ENCODE assay signal across 17 cellular contexts in genomic region chr6:111918825-111919224, GRCh38. TPM values are rescaled to one million over a fixed set of nuclear protein-coding genes. Genes with fewer than 3 reads are reported as not detected.
DNase-seq lines count a peak whose midpoint lies in the region; ATAC-seq and TF ChIP-seq lines count a peak whose summit lies in the region.
"Had no signal": no experiment of that assay in that cellular context is flagged by ENCODE, and none has a peak within 500 bp of the region (broad histone marks: within the 10 kb centered on the region; RNA-seq: fewer than 3 reads in every experiment).

No MANE protein-coding gene starts in this region.

- H3K27me3 Mint-ChIP-seq in HFFc6 (ENCODE audit: insufficient read depth): no peaks in the 10 kb centered on the region; the same call in 1 of the 2 replicates

- H3K79me2 ChIP-seq in DND-41 (ENCODE audit: insufficient read depth, low read length): no peaks in the 10 kb centered on the region

- WGBS in prostate gland: 90% methylated on average over 5 of the region's 5 CpGs

- no peak overlapping the region for H3K9ac ChIP-seq in DND-41 (ENCODE audit: low read depth, low read length)
- H3K9ac ChIP-seq: KMS-11, neural progenitor cell had no signal

- no peaks in the 10 kb centered on the region for H3K36me3 ChIP-seq in DND-41 (ENCODE audit: insufficient read depth, low read length)
- no peaks in the 10 kb centered on the region for H3K36me3 ChIP-seq in prostate gland
- H3K36me3 ChIP-seq: cardiac muscle cell, neural progenitor cell, WERI-Rb-1 had no signal

- peaks cover 36% of the 10 kb centered on the region for H3K4me1 ChIP-seq in DND-41 (ENCODE audit: insufficient read depth, low read length)
- no peaks in the 10 kb centered on the region for H3K4me1 ChIP-seq in prostate gland (replicated peaks)

- no peak for TF ChIP-seq POLR2A in prostate gland (IDR thresholded peaks at IDR 0.05)

- no peaks in the 10 kb centered on the region for H3K9me3 ChIP-seq in DND-41 (ENCODE audit: insufficient read depth, low read length, severe bottlenecking)
- H3K9me3 ChIP-seq in prostate gland: no peaks in the 10 kb centered on the region

- H3K27ac Mint-ChIP-seq in HFFc6: peak overlapping the region; percentile 29; the same call in 1 of the 2 replicates
- H3K27ac Mint-ChIP-seq: neural progenitor cell; stimulated activated memory B cell treated with anti-CD40 and anti-IgM and Interleukin-4, amounts not matched to agents 10 μg/mL and 1 μg/mL and 100 μg/mL, for 72 hours had no signal

- intact Hi-C loops in prostate gland (cut with DNase I): no loop called here

- H3K4me3 Mint-ChIP-seq in HFFc6: no peak overlapping the region
- H3K4me3 Mint-ChIP-seq: activated T-cell treated with anti-CD3 and anti-CD28 coated beads, Interleukin-2, amount 50 U/mL, for 4 hours; neural progenitor cell; stimulated activated memory B cell treated with anti-CD40 and anti-IgM and Interleukin-4, amounts not matched to agents 10 μg/mL and 1 μg/mL and 100 μg/mL, for 72 hours had no signal

- no peaks in the 10 kb centered on the region for H4K20me1 ChIP-seq in DND-41 (ENCODE audit: insufficient read depth, low read length)

- no peak overlapping the region for H2AFZ ChIP-seq in DND-41 (ENCODE audit: low read depth, low read length)
- H2AFZ ChIP-seq: neural progenitor cell had no signal

- H3K27ac ChIP-seq in DND-41 (ENCODE audit: low read length) (no peak overlapping the region; the same call in 1 of the 2 replicates), prostate gland (no peak overlapping the region)
- H3K27ac ChIP-seq: cardiac muscle cell, epithelial cell of prostate, KMS-11, neural progenitor cell, WERI-Rb-1 had no signal

- H3K4me3 ChIP-seq in DND-41 (ENCODE audit: low read depth in 1 of 2, low read length in 2 of 2) (no peak overlapping the region), cardiac fibroblast (replicated peaks in 1 of 2; ENCODE audit: low read depth in 2 of 2, low read length in 2 of 2) (no peak overlapping the region), prostate gland (no peak overlapping the region)
- H3K4me3 ChIP-seq: cardiac muscle cell, GM12878, neural progenitor cell had no signal

- peaks cover 36% of the 10 kb centered on the region for H3K4me1 Mint-ChIP-seq in HFFc6 (ENCODE audit: low read depth)
- H3K4me1 Mint-ChIP-seq: stimulated activated memory B cell treated with anti-CD40 and anti-IgM and Interleukin-4, amounts not matched to agents 10 μg/mL and 1 μg/mL and 100 μg/mL, for 72 hours had no signal

- ATAC-seq in DND-41 (ENCODE audit: insufficient read depth, low read depth) (peak; percentile 90), GM19455 (IDR thresholded peaks at IDR 0.05; ENCODE audit: unreplicated experiment) (no peak), GM19035 (IDR thresholded peaks at IDR 0.05; ENCODE audit: unreplicated experiment) (no peak), GM21528 (IDR thresholded peaks at IDR 0.05; ENCODE audit: low FRiP score, unreplicated experiment) (no peak)
- ATAC-seq: GM12878; stimulated activated memory B cell treated with anti-CD40 and anti-IgM and Interleukin-4, amounts not matched to agents 10 μg/mL and 1 μg/mL and 100 μg/mL, for 72 hours had no signal

- TF ChIP-seq CTCF in DND-41 (IDR thresholded peaks at IDR 0.05; ENCODE audit: borderline replicate concordance, extremely low read depth, low read length, poor library complexity, severe bottlenecking): no peak
- no peak for TF ChIP-seq CTCF in HFFc6 (IDR thresholded peaks at IDR 0.05)
- TF ChIP-seq CTCF in cardiac fibroblast (IDR thresholded peaks at IDR 0.05; ENCODE audit: low read depth, low read length): no peak
- TF ChIP-seq CTCF in prostate gland (IDR thresholded peaks at IDR 0.05): no peak

- DNase-seq in DND-41 (peak; percentile 59), HFFc6 (peak; percentile 61), cardiac fibroblast (ENCODE audit: low read depth in 2 of 2) (peak; percentile 50 to 85), myocyte (ENCODE audit: low read depth) (peak; percentile 93), prostate gland (ENCODE audit: low spot score) (no peak)
- DNase-seq: activated T-cell treated with anti-CD3 and anti-CD28 coated beads, Interleukin-2, amount 50 U/mL, for 4 hours; NCI-H2227 treated with DMSO at 0.1 percent for 48 hours; WERI-Rb-1 had no signal

- no peaks in the 10 kb centered on the region for H3K36me3 Mint-ChIP-seq in HFFc6 (ENCODE audit: low read depth)
- H3K36me3 Mint-ChIP-seq: neural progenitor cell; stimulated activated memory B cell treated with anti-CD40 and anti-IgM and Interleukin-4, amounts not matched to agents 10 μg/mL and 1 μg/mL and 100 μg/mL, for 72 hours had no signal

- no peak overlapping the region for H3K4me2 ChIP-seq in DND-41 (ENCODE audit: insufficient read depth, low read length)
- H3K4me2 ChIP-seq: KMS-11, neural progenitor cell had no signal

- H3K27me3 ChIP-seq in DND-41 (ENCODE audit: insufficient read depth, low read length, poor library complexity) (no peaks in the 10 kb centered on the region), prostate gland (replicated peaks; ENCODE audit: insufficient read depth) (no peaks in the 10 kb centered on the region)
- H3K27me3 ChIP-seq: cardiac muscle cell, neural progenitor cell had no signal

- H3K9me3 Mint-ChIP-seq in HFFc6: no peaks in the 10 kb centered on the region
- H3K9me3 Mint-ChIP-seq: activated T-cell treated with anti-CD3 and anti-CD28 coated beads, Interleukin-2, amount 50 U/mL, for 4 hours; stimulated activated memory B cell treated with anti-CD40 and anti-IgM and Interleukin-4, amounts not matched to agents 10 μg/mL and 1 μg/mL and 100 μg/mL, for 72 hours had no signal

RNA-seq across cellular contexts. Expression of gene FYN, which starts 45.6 kb away (rescaled TPM):
- 10 to 100 TPM; 41.5 to 59.9 (median 49.7) TPM for total RNA-seq in HFFc6 (2021; fragmentation: NEBNext Ultra II Directional; extraction: Animal tissue kit (Norgen Biotek cat#: 25700))
- total RNA-seq in myocyte (165 and 196 TPM in 2 replicates), prostate gland (100 to 1,000 TPM in 1 of 2 donors, 10 to 100 TPM in 1; 13.7 to 103 TPM)
- polyA plus RNA-seq in myocyte (2012): 110 TPM
